In genomic region chr1:214700381-214700780, GRCh38 we compare ENCODE assay signal across 17 cellular contexts.
"Had no signal": no experiment of that assay in that cellular context is flagged by ENCODE, and none has a peak within 500 bp of the region (broad histone marks: within the 10 kb centered on the region; RNA-seq: fewer than 3 reads in every experiment).

No MANE protein-coding gene starts in this region.

- H3K27ac ChIP-seq: coronary artery, heart right ventricle, left ventricle myocardium inferior, psoas muscle, SK-N-MC, stomach, uterus had no signal

- H3K4me1 ChIP-seq: heart right ventricle, left ventricle myocardium inferior, psoas muscle, stomach, uterus had no signal

- H3K36me3 ChIP-seq: heart right ventricle, left ventricle myocardium inferior, stomach, uterus had no signal

- FAIRE-seq: frontal cortex, keratinocyte had no signal

- DNase-seq: activated CD4-positive, alpha-beta T cell treated with anti-CD3 and anti-CD28 coated beads, Interleukin-2, amount 10 ng/mL, durations not matched to agents 24 days and 14 days; activated naive CD4-positive, alpha-beta T cell treated with anti-CD3 and anti-CD28 coated beads for 36 hours; caudate nucleus; effector memory CD4-positive, alpha-beta T cell; erythroblast; heart right ventricle; left ventricle myocardium inferior; nucleus accumbens; psoas muscle; stimulated activated CD4-positive, alpha-beta T cell treated with anti-CD3 and anti-CD28 coated beads, Interleukin-4, amount 100 ng/mL, for 4 hours; stomach; uterus had no signal

- H3K4me3 ChIP-seq: coronary artery, heart right ventricle, left ventricle myocardium inferior, psoas muscle, SK-N-MC, stomach, uterus had no signal

- H3K9me3 ChIP-seq: psoas muscle, uterus had no signal

- H3K27me3 ChIP-seq: heart right ventricle, stomach, uterus had no signal

- ATAC-seq: activated T-helper 17 cell treated with anti-CD3 and anti-CD28 coated beads, Interleukin-2, amount 50 U/mL, for 72 hours; heart right ventricle; psoas muscle had no signal
